ENCODE assay signal across 5 cellular contexts in genomic region chr15:21753838-21754237, GRCh38.
A peak's percentile ranks its signal among the peaks of the same experiment; 100 is the strongest.
DNase-seq lines count a peak whose midpoint lies in the region; ATAC-seq and TF ChIP-seq lines count a peak whose summit lies in the region.
"Not testable (repeated sequence)": the region's sequence is repeated elsewhere in the genome, so short reads cannot be mapped to it uniquely, and the experiment has no call there.

No MANE protein-coding gene starts in this region.

- H4K20me1 ChIP-seq in DND-41 (ENCODE audit: insufficient read depth, low read length), result not testable (repeated sequence)

- not testable (repeated sequence) for H3K79me2 ChIP-seq in DND-41 (ENCODE audit: insufficient read depth, low read length)

- H3K4me1 ChIP-seq in DND-41 (ENCODE audit: insufficient read depth, low read length); RWPE2 (ENCODE audit: insufficient read depth, poor library complexity, severe bottlenecking); left lung; lower lobe of right lung; upper lobe of right lung: not testable (repeated sequence)

- not testable (repeated sequence) for TF ChIP-seq CTCF in DND-41 (IDR thresholded peaks at IDR 0.05; ENCODE audit: borderline replicate concordance, extremely low read depth, low read length, poor library complexity, severe bottlenecking); RWPE2 (IDR thresholded peaks at IDR 0.05; ENCODE audit: poor library complexity, severe bottlenecking); left lung (IDR thresholded peaks at IDR 0.05); lower lobe of right lung (IDR thresholded peaks at IDR 0.05); upper lobe of right lung (IDR thresholded peaks at IDR 0.05)

- intact Hi-C loops in left lung (cut with DNase I); lower lobe of right lung (cut with DNase I); upper lobe of right lung (cut with DNase I): not testable (repeated sequence)

- H3K4me3 ChIP-seq in DND-41 (ENCODE audit: low read depth in 1 of 2, low read length in 2 of 2); RWPE2 (ENCODE audit: severe bottlenecking); left lung; lower lobe of right lung; upper lobe of right lung: not testable (repeated sequence)

- not testable (repeated sequence) for H2AFZ ChIP-seq in DND-41 (ENCODE audit: low read depth, low read length)

- ATAC-seq in DND-41 (ENCODE audit: insufficient read depth, low read depth) (peak; percentile 68), RWPE2 (ENCODE audit: low read depth) (0 out of 3 replicates have a peak, but pooled peaks have one; percentile 23), left lung (peak; percentile 26), lower lobe of right lung (peak; percentile 74 to 75), upper lobe of right lung (peak; percentile 86)

- H3K27ac ChIP-seq in DND-41 (ENCODE audit: low read length); RWPE2 (ENCODE audit: poor library complexity, severe bottlenecking); left lung; lower lobe of right lung; upper lobe of right lung: not testable (repeated sequence)

- H3K4me2 ChIP-seq in DND-41 (ENCODE audit: insufficient read depth, low read length), result not testable (repeated sequence)

- DNase-seq in DND-41; RWPE2 (ENCODE audit: low spot score); left lung; lower lobe of right lung; upper lobe of right lung: not testable (repeated sequence)

- not testable (repeated sequence) for H3K9ac ChIP-seq in DND-41 (ENCODE audit: low read depth, low read length)

- H3K36me3 ChIP-seq in DND-41 (ENCODE audit: insufficient read depth, low read length); RWPE2 (ENCODE audit: low read depth); left lung; lower lobe of right lung; upper lobe of right lung: not testable (repeated sequence)

- H3K9me3 ChIP-seq in DND-41 (ENCODE audit: insufficient read depth, low read length, severe bottlenecking); RWPE2 (ENCODE audit: severe bottlenecking); left lung; lower lobe of right lung; upper lobe of right lung: not testable (repeated sequence)

- H3K27me3 ChIP-seq in DND-41 (ENCODE audit: insufficient read depth, low read length, poor library complexity); RWPE2 (ENCODE audit: insufficient read depth, poor library complexity, severe bottlenecking); left lung; lower lobe of right lung (ENCODE audit: low read depth); upper lobe of right lung: not testable (repeated sequence)

Comparison
In these comparisons a context has a peak if more than half of its experiments do, and no peak if none do; other contexts are left out.
1. ATAC-seq: peak in every context shown above with its lines; median percentile 86 in upper lobe of right lung; 74 in lower lobe of right lung; 68 in DND-41; 26 in left lung; 23 in RWPE2.